ENCODE assay signal across 2 cellular contexts in genomic region chr16:3020604-3021448, GRCh38.
TF ChIP-seq lines count a peak whose summit lies in the region.

No MANE protein-coding gene starts in this region.

TF ChIP-seq in Ishikawa, 13 proteins besides CTCF, POLR2A, EP300 and RAD21:
- TF ChIP-seq USF1 (IDR thresholded peaks at IDR 0.05) (peak; percentile 63), FOXM1 (IDR thresholded peaks at IDR 0.05; ENCODE audit: borderline replicate concordance, low read depth) (peak; percentile 73), CEBPB (IDR thresholded peaks at IDR 0.05) (no peak), MAX (IDR thresholded peaks at IDR 0.05) (peak; percentile 90), TAF1 (IDR thresholded peaks at IDR 0.05; ENCODE audit: low read depth) (no peak; the same call in 1 of the 2 replicates), TCF12 (IDR thresholded peaks at IDR 0.05; ENCODE audit: low read depth) (peak; percentile 93), EGR1 (IDR thresholded peaks at IDR 0.05) (peak; percentile 65; the same call in 1 of the 2 replicates), YY1 (IDR thresholded peaks at IDR 0.05; ENCODE audit: low read depth) (peak; percentile 43; the same call in 1 of the 2 replicates), CREB1 (IDR thresholded peaks at IDR 0.05; ENCODE audit: low read depth) (0 out of 2 replicates have a peak, but pooled peaks have one; percentile 32), ZBTB7A (IDR thresholded peaks at IDR 0.05; ENCODE audit: low read depth) (peak; percentile 64; the same call in 1 of the 2 replicates), NFIC (IDR thresholded peaks at IDR 0.05) (peak; percentile 99), TEAD4 (IDR thresholded peaks at IDR 0.05) (peak; percentile 98), REST (IDR thresholded peaks at IDR 0.05; ENCODE audit: low read depth) (no peak)

TF ChIP-seq in HepG2, 621 proteins besides CTCF, POLR2A, EP300 and RAD21 (continues in another document):
- TF ChIP-seq AKNA (CRISPR knock-in tag; IDR thresholded peaks at IDR 0.05; ENCODE audit: borderline replicate concordance) (no peak), RERE (CRISPR knock-in tag; IDR thresholded peaks at IDR 0.05; ENCODE audit: low read depth) (peak; percentile 58; the same call in 1 of the 2 replicates), MTF1 (CRISPR knock-in tag; IDR thresholded peaks at IDR 0.05) (no peak), HOXA9 (CRISPR knock-in tag; IDR thresholded peaks at IDR 0.05; ENCODE audit: borderline replicate concordance) (no peak), ZNF737 (CRISPR knock-in tag; IDR thresholded peaks at IDR 0.05; ENCODE audit: borderline replicate concordance) (0 out of 2 replicates have a peak, but pooled peaks have one; percentile 65), ZNF276 (CRISPR knock-in tag; IDR thresholded peaks at IDR 0.05; ENCODE audit: low read depth) (no peak; the same call in 1 of the 2 replicates), NFKB2 (CRISPR knock-in tag; IDR thresholded peaks at IDR 0.05; ENCODE audit: borderline replicate concordance) (peak; percentile 69; the same call in 1 of the 2 replicates), ZNF468 (CRISPR knock-in tag; IDR thresholded peaks at IDR 0.05) (no peak), ZFP36L1 (CRISPR knock-in tag; IDR thresholded peaks at IDR 0.05) (peak; percentile 76; the same call in 1 of the 2 replicates), ZNF263 (CRISPR knock-in tag; IDR thresholded peaks at IDR 0.05) (no peak), CSRNP2 (CRISPR knock-in tag; conservative IDR thresholded peaks at IDR 0.05; ENCODE audit: low read depth) (no peak), FOXK1 (CRISPR knock-in tag; IDR thresholded peaks at IDR 0.05; ENCODE audit: borderline replicate concordance, low read depth) (peak; percentile 34; the same call in 1 of the 2 replicates), ATF5 (CRISPR knock-in tag; IDR thresholded peaks at IDR 0.05; ENCODE audit: low read depth) (no peak), NFE2 (CRISPR knock-in tag; IDR thresholded peaks at IDR 0.05) (no peak), SP1 (IDR thresholded peaks at IDR 0.05) (no peak), SP1 (CRISPR knock-in tag; IDR thresholded peaks at IDR 0.05) (peak; percentile 55; the same call in 1 of the 2 replicates), FOXJ3 (CRISPR knock-in tag; IDR thresholded peaks at IDR 0.05; ENCODE audit: borderline replicate concordance) (0 out of 2 replicates have a peak, but pooled peaks have one; percentile 25), HNRNPK (IDR thresholded peaks at IDR 0.05; ENCODE audit: low read depth, low read length, poor library complexity, severe bottlenecking) (no peak), ZNF775 (CRISPR knock-in tag; IDR thresholded peaks at IDR 0.05; ENCODE audit: borderline replicate concordance) (no peak), SKI (IDR thresholded peaks at IDR 0.05; ENCODE audit: partially characterized antibody) (peak; percentile 54), SOX13 (IDR thresholded peaks at IDR 0.05) (no peak), SOX13 (CRISPR knock-in tag; conservative IDR thresholded peaks at IDR 0.05 in 1 of 2, IDR thresholded peaks at IDR 0.05 in 1 of 2) (peak in 1 of 2 experiments; percentile 55; a peak in 1 of 4 replicates), HDAC2 (CRISPR knock-in tag; IDR thresholded peaks at IDR 0.05) (peak; percentile 67), SNAPC2 (CRISPR knock-in tag; IDR thresholded peaks at IDR 0.05) (no peak), SP5 (CRISPR knock-in tag; IDR thresholded peaks at IDR 0.05; ENCODE audit: borderline replicate concordance, low read depth) (peak; percentile 92), FOXP1 (IDR thresholded peaks at IDR 0.05) (no peak), FOXP1 (CRISPR knock-in tag; IDR thresholded peaks at IDR 0.05) (peak; percentile 53), FIP1L1 (IDR thresholded peaks at IDR 0.05; ENCODE audit: borderline replicate concordance, insufficient read depth, low read depth, low read length) (no peak), ZFX (CRISPR knock-in tag; IDR thresholded peaks at IDR 0.05; ENCODE audit: low read depth) (peak; percentile 55), ZNF780A (CRISPR knock-in tag; IDR thresholded peaks at IDR 0.05) (0 out of 2 replicates have a peak, but pooled peaks have one; percentile 15), YY1 (IDR thresholded peaks at IDR 0.05; ENCODE audit: insufficient read depth, insufficient replicate concordance, low read depth, low read length) (no peak), ZSCAN20 (CRISPR knock-in tag; IDR thresholded peaks at IDR 0.05; ENCODE audit: borderline replicate concordance) (no peak), EZH2 (conservative IDR thresholded peaks at IDR 0.05; ENCODE audit: low read depth, low read length) (no peak), BRCA1 (CRISPR knock-in tag; IDR thresholded peaks at IDR 0.05) (0 out of 2 replicates have a peak, but pooled peaks have one; percentile 64), TMF1 (CRISPR knock-in tag; IDR thresholded peaks at IDR 0.05; ENCODE audit: low read depth) (no peak), JUNB (CRISPR knock-in tag; IDR thresholded peaks at IDR 0.05; ENCODE audit: borderline replicate concordance) (peak; percentile 94), ZNF496 (CRISPR knock-in tag; IDR thresholded peaks at IDR 0.05; ENCODE audit: insufficient replicate concordance) (no peak), ESRRA (CRISPR knock-in tag; IDR thresholded peaks at IDR 0.05; ENCODE audit: low read depth) (peak; percentile 15; the same call in 1 of the 2 replicates), MED8 (CRISPR knock-in tag; IDR thresholded peaks at IDR 0.05; ENCODE audit: insufficient replicate concordance) (no peak), POLR2AphosphoS5 (IDR thresholded peaks at IDR 0.05; ENCODE audit: low read depth, low read length) (no peak; the same call in 1 of the 2 replicates), ZFP82 (CRISPR knock-in tag; IDR thresholded peaks at IDR 0.05; ENCODE audit: borderline replicate concordance) (no peak), ZBTB39 (CRISPR knock-in tag; IDR thresholded peaks at IDR 0.05) (no peak), ZFYVE20 (CRISPR knock-in tag; IDR thresholded peaks at IDR 0.05; ENCODE audit: borderline replicate concordance, low read depth) (no peak), KLF9 (CRISPR knock-in tag; IDR thresholded peaks at IDR 0.05; ENCODE audit: low read depth) (no peak), ZNF776 (CRISPR knock-in tag; IDR thresholded peaks at IDR 0.05) (no peak), ZNF75D (CRISPR knock-in tag; IDR thresholded peaks at IDR 0.05; ENCODE audit: borderline replicate concordance) (no peak), ARNTL (CRISPR knock-in tag; IDR thresholded peaks at IDR 0.05) (peak; percentile 75), GTF2F1 (IDR thresholded peaks at IDR 0.05; ENCODE audit: low read length) (no peak)
